ENCODE assay signal across 22 cellular contexts in the genomic region with DNA sequence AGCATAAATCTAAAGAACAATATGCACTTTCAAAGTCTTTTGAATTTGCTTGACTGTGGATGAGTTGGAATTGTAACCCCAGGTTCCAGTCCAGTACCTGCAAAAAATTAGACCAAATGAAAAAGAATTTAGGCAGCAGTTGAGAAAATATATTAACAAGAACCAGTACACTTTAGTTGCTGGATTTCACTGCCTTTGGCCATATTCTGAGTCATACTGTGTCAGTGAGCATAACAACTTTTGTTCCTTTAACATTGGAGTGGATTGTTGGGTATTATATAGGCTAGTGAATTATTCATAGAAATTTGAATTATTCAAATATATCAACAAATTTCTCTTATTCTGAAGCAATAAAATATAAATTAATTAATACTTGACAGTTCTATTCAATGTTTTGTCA.
"Had no signal": no experiment of that assay in that cellular context is flagged by ENCODE, and none has a peak within 500 bp of the region (broad histone marks: within the 10 kb centered on the region; RNA-seq: fewer than 3 reads in every experiment).

No MANE protein-coding gene starts in this region.

- DNase-seq: Kasumi-1, MG63, NCI-H1092, NCI-H1105 treated with DMSO at 0.1 percent for 48 hours, NCI-H1417 treated with DMSO at 0.1 percent for 48 hours, NCI-H146, NCI-H1694 treated with DMSO at 0.1 percent for 48 hours, NCI-H1930, NCI-H2081, NCI-H2171, NCI-H226, NCI-H446, NCI-H510A, NCI-H524 treated with DMSO at 0.1 percent for 48 hours, NCI-H69, NCI-H774, SHP77 treated with DMSO at 0.1 percent for 48 hours had no signal

- H3K27ac ChIP-seq: HL-60, KMS-11, SJSA1, SK-N-MC had no signal

- H3K27me3 ChIP-seq: MG63, SJSA1 had no signal

- H3K9me3 ChIP-seq: MG63, SJSA1 had no signal

- H3K4me1 ChIP-seq: SJSA1 had no signal

- H3K36me3 ChIP-seq: MG63, SJSA1 had no signal

- H3K4me3 ChIP-seq: K562, MG63, SJSA1, SK-N-MC had no signal
